10 cellular contexts compared by ENCODE assay signal in genomic region chr1:229479660-229480399, GRCh38.
DNase-seq lines count a peak whose midpoint lies in the region; ATAC-seq and TF ChIP-seq lines count a peak whose summit lies in the region.
"Had no signal": no experiment of that assay in that cellular context is flagged by ENCODE, and none has a peak within 500 bp of the region (broad histone marks: within the 10 kb centered on the region; RNA-seq: fewer than 3 reads in every experiment).

No MANE protein-coding gene starts in this region.

- in situ Hi-C loops in brain microvascular endothelial cell (cut with HindIII; ENCODE audit: low pct_ligation_motif_present, low sequenced_read_pairs) = no loop called here

- peaks cover 80% of the 10 kb centered on the region for H3K36me3 Mint-ChIP-seq in dendritic cell treated with granulocyte-macrophage colony-stimulating factor and Interleukin-4, amounts not matched to agents 40 ng/mL and 50 ng/mL, for 4 days (ENCODE audit: low read depth)

- peaks cover 25% of the 10 kb centered on the region for H3K36me3 ChIP-seq in brain microvascular endothelial cell (replicated peaks)

- TF ChIP-seq CTCF in brain microvascular endothelial cell (IDR thresholded peaks at IDR 0.05; ENCODE audit: low read depth, low read length, missing control alignments) = no peak

- H3K4me3 ChIP-seq in brain microvascular endothelial cell (ENCODE audit: low read depth, low read length) = no peak overlapping the region
- H3K4me3 ChIP-seq: cardiac muscle cell had no signal

- H3K27me3 Mint-ChIP-seq in dendritic cell treated with granulocyte-macrophage colony-stimulating factor and Interleukin-4, amounts not matched to agents 40 ng/mL and 50 ng/mL, for 4 days = no peaks in the 10 kb centered on the region

- peaks cover 11% of the 10 kb centered on the region for H3K4me1 Mint-ChIP-seq in dendritic cell treated with granulocyte-macrophage colony-stimulating factor and Interleukin-4, amounts not matched to agents 40 ng/mL and 50 ng/mL, for 4 days (ENCODE audit: low read depth)

- DNase-seq in brain microvascular endothelial cell = no peak
- no peak for DNase-seq in NOMO-1 treated with DMSO at 0.1 percent for 48 hours (lab: John Stamatoyannopoulos, UW; ENCODE audit: unreplicated experiment)
- DNase-seq in NCI-H510A treated with DMSO at 0.1 percent for 48 hours (lab: John Stamatoyannopoulos, UW) = no peak
- DNase-seq in DMS 273 treated with DMSO at 0.1 percent for 48 hours (lab: John Stamatoyannopoulos, UW) = no peak
- DNase-seq: WERI-Rb-1 had no signal

- H3K27ac ChIP-seq in brain microvascular endothelial cell = no peak overlapping the region
- H3K27ac ChIP-seq: cardiac muscle cell, WERI-Rb-1 had no signal

- no peak overlapping the region for H3K4me3 Mint-ChIP-seq in dendritic cell treated with granulocyte-macrophage colony-stimulating factor and Interleukin-4, amounts not matched to agents 40 ng/mL and 50 ng/mL, for 4 days

- H3K27me3 ChIP-seq in brain microvascular endothelial cell (replicated peaks) = no peaks in the 10 kb centered on the region
- H3K27me3 ChIP-seq: cardiac muscle cell had no signal

- intact Hi-C loops in dendritic cell treated with granulocyte-macrophage colony-stimulating factor and Interleukin-4, amounts not matched to agents 40 ng/mL and 50 ng/mL, for 4 days (cut with micrococcal nuclease) = loop anchor here (10.0 kb wide), 1 partner anchor 815 kb away; no protein-coding TSS in a partner anchor

- ATAC-seq in GM18499 (IDR thresholded peaks at IDR 0.05; ENCODE audit: insufficient read depth, unreplicated experiment) (peak; percentile 57), GM21390 (IDR thresholded peaks at IDR 0.05; ENCODE audit: unreplicated experiment) (peak; percentile 74), HG03342 (IDR thresholded peaks at IDR 0.05; ENCODE audit: unreplicated experiment) (peak; percentile 77)

- H3K9me3 Mint-ChIP-seq in dendritic cell treated with granulocyte-macrophage colony-stimulating factor and Interleukin-4, amounts not matched to agents 40 ng/mL and 50 ng/mL, for 4 days = no peaks in the 10 kb centered on the region

- H3K27ac Mint-ChIP-seq in dendritic cell treated with granulocyte-macrophage colony-stimulating factor and Interleukin-4, amounts not matched to agents 40 ng/mL and 50 ng/mL, for 4 days = peak overlapping the region; percentile 2
